In genomic region chr12:70609203-70609602, GRCh38 we compare ENCODE assay signal across 1 cellular context.
TF ChIP-seq lines count a peak whose summit lies in the region.

No MANE protein-coding gene starts in this region.

TF ChIP-seq in HepG2, 621 proteins besides CTCF, POLR2A, EP300 and RAD21 (continued from another document):
- TF ChIP-seq PRDM4 (CRISPR knock-in tag; IDR thresholded peaks at IDR 0.05; ENCODE audit: borderline replicate concordance): no peak
- TF ChIP-seq CSRNP1 (CRISPR knock-in tag; IDR thresholded peaks at IDR 0.05): no peak
- TF ChIP-seq CAMTA2 (CRISPR knock-in tag; IDR thresholded peaks at IDR 0.05; ENCODE audit: borderline replicate concordance): no peak
- no peak for TF ChIP-seq CENPX (CRISPR knock-in tag; IDR thresholded peaks at IDR 0.05)
